Comparison of ENCODE assay signal across 8 cellular contexts in the genomic region with DNA sequence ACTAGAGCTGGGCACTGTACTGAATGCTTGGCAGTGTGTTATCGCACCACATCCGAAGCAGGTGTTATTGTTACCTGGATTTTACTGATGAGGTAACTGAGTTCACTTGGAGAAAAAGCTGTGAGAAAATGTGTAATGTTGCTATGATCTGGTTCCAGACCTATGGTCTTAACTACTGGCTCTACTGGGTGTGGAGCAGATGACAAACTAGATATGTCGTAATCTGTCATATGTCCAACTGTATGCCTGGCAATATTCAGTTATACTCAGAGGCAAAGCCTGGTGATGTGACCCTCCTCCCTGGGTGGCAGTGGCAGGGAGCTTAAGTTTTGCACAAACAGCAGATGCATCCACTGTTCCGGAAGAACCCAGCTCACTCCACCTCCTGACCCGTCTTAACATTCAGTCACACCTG.
DNase-seq lines count a peak whose midpoint lies in the region; ATAC-seq, FAIRE-seq and TF ChIP-seq lines count a peak whose summit lies in the region.

No MANE protein-coding gene starts in this region.

- no peaks in the 10 kb centered on the region for H3K36me3 Mint-ChIP-seq in nephron (ENCODE audit: low read depth)

- no peaks in the 10 kb centered on the region for H3K27me3 Mint-ChIP-seq in nephron (ENCODE audit: low read depth)

- ATAC-seq in HG02763 (IDR thresholded peaks at IDR 0.05; ENCODE audit: unreplicated experiment) = no peak

- TF ChIP-seq CTCF in RWPE1 (conservative IDR thresholded peaks at IDR 0.05; ENCODE audit: low read depth) (no peak), coronary artery (IDR thresholded peaks at IDR 0.05) (no peak), nephron (IDR thresholded peaks at IDR 0.05; ENCODE audit: unreplicated experiment in 3 of 3) (no peak)

- peaks cover 12% of the 10 kb centered on the region for H3K4me1 Mint-ChIP-seq in nephron

- peak overlapping the region; percentile 97 for H3K27ac ChIP-seq in RWPE1
- H3K27ac ChIP-seq in coronary artery = peak overlapping the region; percentile 39 to 76

- CTCF ChIA-PET in RWPE1 (lab: Yijun Ruan, JAX) = interaction anchor here (0.5 to 0.6 kb wide), 4 partner anchors 29 to 932 kb away, joined by 3 to 4 read pairs (median 4); no protein-coding TSS in a partner anchor

- no peaks in the 10 kb centered on the region for H3K9me3 Mint-ChIP-seq in nephron

- POLR2A ChIA-PET in RWPE1 (lab: Yijun Ruan, JAX; ENCODE audit: low non-redundant PET) = interaction anchor here (1.1 kb wide), 2 partner anchors 11 to 24 kb away, joined by 4 to 6 read pairs; partner anchors contain the start of gene SCD

- peak; percentile 27 for DNase-seq in NCI-H1694 treated with DMSO at 0.1 percent for 48 hours (lab: John Stamatoyannopoulos, UW)
- no peak for DNase-seq in NCI-H1694 (lab: John Stamatoyannopoulos, UW)
- no peak for DNase-seq in RWPE1 (ENCODE audit: low spot score)
- no peak for DNase-seq in coronary artery (ENCODE audit: low spot score)
- no peak for DNase-seq in NCI-H1105 treated with DMSO at 0.1 percent for 48 hours (lab: John Stamatoyannopoulos, UW)
- no peak for DNase-seq in urothelium cell line (ENCODE audit: low spot score)

- no peak overlapping the region for H3K4me3 ChIP-seq in coronary artery

- no peak for FAIRE-seq in urothelium cell line (lab: Jason Lieb, UNC)

- H3K4me3 Mint-ChIP-seq in nephron = peak overlapping the region in 1 of 3 experiments; percentile 29

- peak overlapping the region; percentile 63 to 79 (median 69) for H3K27ac Mint-ChIP-seq in nephron
